ENCODE assay signal across 29 cellular contexts in genomic region chr10:23421397-23421796, GRCh38.
"Had no signal": no experiment of that assay in that cellular context is flagged by ENCODE, and none has a peak within 500 bp of the region (broad histone marks: within the 10 kb centered on the region; RNA-seq: fewer than 3 reads in every experiment).

No MANE protein-coding gene starts in this region.

- H3K9me3 Mint-ChIP-seq: activated CD8-positive, alpha-beta T cell treated with anti-CD3 and anti-CD28 coated beads for 36 hours; activated T-helper 17 cell treated with anti-CD3 and anti-CD28 coated beads, Interleukin-2, amount 50 U/mL, for 72 hours had no signal

- H3K27me3 ChIP-seq: brain microvascular endothelial cell, SJCRH30 had no signal

- H3K4me3 ChIP-seq: SJCRH30, SK-N-MC had no signal

- DNase-seq: activated CD4-positive, alpha-beta T cell treated with anti-CD3 and anti-CD28 coated beads, Interleukin-2, amount 10 ng/mL, durations not matched to agents 24 days and 14 days; activated CD4-positive, alpha-beta T cell treated with anti-CD3 and anti-CD28 coated beads, Interleukin-2, amount 50 U/mL, for 4 hours; activated CD4-positive, CD25-positive, alpha-beta regulatory T cell; activated CD8-positive, alpha-beta T cell treated with anti-CD3 and anti-CD28 coated beads for 36 hours; activated effector memory CD4-positive, alpha-beta T cell treated with anti-CD3 and anti-CD28 coated beads, Interleukin-2, amount 50 U/mL, for 16 hours; activated naive CD4-positive, alpha-beta T cell; activated T-cell treated with anti-CD3 and anti-CD28 coated beads, Interleukin-2, amount 50 U/mL, for 1 hour; activated T-cell treated with anti-CD3 and anti-CD28 coated beads, Interleukin-2, amount 50 U/mL, for 72 hours; amniotic stem cell; aorta; brain microvascular endothelial cell; central memory CD4-positive, alpha-beta T cell; Kasumi-1; KG1; MM.1S; MV-4-11; NCI-H1092; NCI-H1436 treated with DMSO at 0.1 percent for 48 hours; NCI-H1694 treated with DMSO at 0.1 percent for 48 hours; NCI-H2029; NCI-H345; NCI-H524 treated with DMSO at 0.1 percent for 48 hours; SHP77; SJCRH30; T1000; WERI-Rb-1 had no signal

- ATAC-seq: activated CD8-positive, alpha-beta T cell treated with anti-CD3 and anti-CD28 coated beads for 36 hours; activated naive CD4-positive, alpha-beta T cell treated with anti-CD3 and anti-CD28 coated beads, Interleukin-2, amount 50 U/mL, for 72 hours; activated T-cell treated with anti-CD3 and anti-CD28 coated beads, Interleukin-2, amount 50 U/mL, for 72 hours; activated T-helper 17 cell treated with anti-CD3 and anti-CD28 coated beads, Interleukin-2, amount 50 U/mL, for 72 hours had no signal

- H3K9me3 ChIP-seq: SJCRH30 had no signal

- H3K27me3 Mint-ChIP-seq: activated CD4-positive, alpha-beta T cell treated with anti-CD3 and anti-CD28 coated beads, Interleukin-2, amount 10 ng/mL, durations not matched to agents 24 days and 14 days; activated T-helper 17 cell treated with anti-CD3 and anti-CD28 coated beads, Interleukin-2, amount 50 U/mL, for 72 hours had no signal

- H3K27ac ChIP-seq: brain microvascular endothelial cell, SJCRH30, SK-N-MC, WERI-Rb-1 had no signal

- H3K4me3 Mint-ChIP-seq: activated CD4-positive, alpha-beta T cell treated with anti-CD3 and anti-CD28 coated beads, Interleukin-2, amount 10 ng/mL, durations not matched to agents 24 days and 14 days; activated CD8-positive, alpha-beta T cell treated with anti-CD3 and anti-CD28 coated beads for 36 hours; activated T-cell treated with anti-CD3 and anti-CD28 coated beads, Interleukin-2, amount 50 U/mL, for 72 hours; activated T-helper 17 cell treated with anti-CD3 and anti-CD28 coated beads, Interleukin-2, amount 50 U/mL, for 72 hours had no signal

- H3K4me1 Mint-ChIP-seq: activated T-helper 17 cell treated with anti-CD3 and anti-CD28 coated beads, Interleukin-2, amount 50 U/mL, for 72 hours had no signal

- H3K4me1 ChIP-seq: SJCRH30 had no signal

- H3K36me3 ChIP-seq: brain microvascular endothelial cell, SJCRH30, WERI-Rb-1 had no signal

- H3K36me3 Mint-ChIP-seq: activated naive CD4-positive, alpha-beta T cell treated with anti-CD3 and anti-CD28 coated beads, Interleukin-2, amount 50 U/mL, for 72 hours had no signal

- H3K27ac Mint-ChIP-seq: activated CD4-positive, alpha-beta T cell treated with anti-CD3 and anti-CD28 coated beads, Interleukin-2, amount 10 ng/mL, durations not matched to agents 24 days and 14 days; activated CD8-positive, alpha-beta T cell treated with anti-CD3 and anti-CD28 coated beads for 36 hours; activated naive CD4-positive, alpha-beta T cell treated with anti-CD3 and anti-CD28 coated beads, Interleukin-2, amount 50 U/mL, for 72 hours; activated T-cell treated with anti-CD3 and anti-CD28 coated beads, Interleukin-2, amount 50 U/mL, for 72 hours; activated T-helper 17 cell treated with anti-CD3 and anti-CD28 coated beads, Interleukin-2, amount 50 U/mL, for 72 hours had no signal
